Comparison of ENCODE assay signal across 11 cellular contexts in genomic region chrX:46279214-46279924, GRCh38.
DNase-seq lines count a peak whose midpoint lies in the region; ATAC-seq, FAIRE-seq and TF ChIP-seq lines count a peak whose summit lies in the region.
"Had no signal": no experiment of that assay in that cellular context is flagged by ENCODE, and none has a peak within 500 bp of the region (broad histone marks: within the 10 kb centered on the region; RNA-seq: fewer than 3 reads in every experiment).

No MANE protein-coding gene starts in this region.

- H3K4me3 ChIP-seq in NB4 (ENCODE audit: low read depth, low read length) (no peak overlapping the region), astrocyte (ENCODE audit: insufficient read depth, low read depth, low read length) (no peak overlapping the region), neuron (ENCODE audit: low read length) (no peak overlapping the region)

- no peak overlapping the region for H3K27ac ChIP-seq in astrocyte (ENCODE audit: low read depth, low read length)

- H3K27me3 ChIP-seq in astrocyte (ENCODE audit: insufficient read depth, low read length) (no peaks in the 10 kb centered on the region), neuron (ENCODE audit: insufficient read depth, low read length) (no peaks in the 10 kb centered on the region)

- H3K9me3 Mint-ChIP-seq in astrocyte (ENCODE audit: unreplicated experiment): no peaks in the 10 kb centered on the region

- no peaks in the 10 kb centered on the region for H3K79me2 ChIP-seq in astrocyte (ENCODE audit: insufficient read depth, low read length)

- H3K36me3 ChIP-seq in astrocyte (ENCODE audit: insufficient read depth, low read length) (no peaks in the 10 kb centered on the region), neuron (ENCODE audit: insufficient read depth, low read length) (no peaks in the 10 kb centered on the region)

- no peak for FAIRE-seq in astrocyte (lab: Jason Lieb, UNC)
- FAIRE-seq in GM12892 (lab: Jason Lieb, UNC): no peak

- H3K9me3 ChIP-seq in astrocyte (ENCODE audit: insufficient read depth, low read depth, low read length) (no peaks in the 10 kb centered on the region), neuron (ENCODE audit: low read length) (no peaks in the 10 kb centered on the region)

- peak overlapping the region; percentile 30 for H3K9ac ChIP-seq in astrocyte (ENCODE audit: low read length)

- TF ChIP-seq CTCF in NB4 (IDR thresholded peaks at IDR 0.05; ENCODE audit: low read depth, low read length) (no peak), astrocyte (IDR thresholded peaks at IDR 0.05; ENCODE audit: insufficient read depth, low read depth, low read length) (no peak)

- no peak overlapping the region for H3K4me3 Mint-ChIP-seq in astrocyte (ENCODE audit: unreplicated experiment)

- H3K4me1 Mint-ChIP-seq in astrocyte (ENCODE audit: low read depth, unreplicated experiment): peaks cover 11% of the 10 kb centered on the region

- peak overlapping the region; percentile 66 for H3K4me2 ChIP-seq in astrocyte (ENCODE audit: low read length)

- no peaks in the 10 kb centered on the region for H3K36me3 Mint-ChIP-seq in astrocyte (ENCODE audit: low read depth, unreplicated experiment)

- H2AFZ ChIP-seq in astrocyte (ENCODE audit: low read depth, low read length): peak overlapping the region; percentile 60
- peak overlapping the region; percentile 48 for H2AFZ ChIP-seq in neuron (ENCODE audit: low read depth, low read length)

- H3K27ac Mint-ChIP-seq in astrocyte (ENCODE audit: unreplicated experiment): peak overlapping the region; percentile 73

- no peak for ATAC-seq in HG02852 (IDR thresholded peaks at IDR 0.05; ENCODE audit: unreplicated experiment)

- no peaks in the 10 kb centered on the region for H3K27me3 Mint-ChIP-seq in astrocyte (ENCODE audit: low read depth, unreplicated experiment)

- TF ChIP-seq POLR2A in NB4 (IDR thresholded peaks at IDR 0.05; ENCODE audit: extremely low read depth, insufficient read length) (no peak), GM12892 (IDR thresholded peaks at IDR 0.05; ENCODE audit: low read depth, low read length) (no peak)

- peaks cover 11% of the 10 kb centered on the region for H3K4me1 ChIP-seq in astrocyte (ENCODE audit: insufficient read depth, low read length)
- peaks cover 10% of the 10 kb centered on the region for H3K4me1 ChIP-seq in neuron (ENCODE audit: insufficient read depth, low read length)

- DNase-seq in NCI-H146 treated with DMSO at 0.1 percent for 48 hours (lab: John Stamatoyannopoulos, UW; ENCODE audit: unreplicated experiment) (peak; percentile 1), NCI-H146 (lab: John Stamatoyannopoulos, UW) (no peak), NB4 (ENCODE audit: low read depth) (peak; percentile 31), astrocyte (ENCODE audit: low read depth) (no peak), RPMI8226 (no peak), GM12892 (ENCODE audit: insufficient read length) (no peak)
- DNase-seq: 8988T; hippocampal formation; stimulated activated CD8-positive, alpha-beta memory T cell treated with anti-CD3 and anti-CD28 coated beads, Interleukin-4, amount 100 ng/mL, for 48 hours had no signal

- no peaks in the 10 kb centered on the region for H4K20me1 ChIP-seq in astrocyte (ENCODE audit: insufficient read depth, low read length)

Comparison
In these comparisons a context has a peak if more than half of its experiments do, and no peak if none do; other contexts are left out.
1. DNase-seq: peak in NCI-H146 treated with DMSO at 0.1 percent for 48 hours (single experiment) and NB4 (single experiment); none in NCI-H146 (single experiment), astrocyte (single experiment), RPMI8226 (single experiment) and GM12892 (single experiment).